9 cellular contexts compared by ENCODE assay signal in genomic region chr12:123431951-123432886, GRCh38. TPM values are rescaled to one million over a fixed set of nuclear protein-coding genes. Genes with fewer than 3 reads are reported as not detected.
A peak's percentile ranks its signal among the peaks of the same experiment; 100 is the strongest.
DNase-seq lines count a peak whose midpoint lies in the region; FAIRE-seq and TF ChIP-seq lines count a peak whose summit lies in the region.
"Had no signal": no experiment of that assay in that cellular context is flagged by ENCODE, and none has a peak within 500 bp of the region (broad histone marks: within the 10 kb centered on the region; RNA-seq: fewer than 3 reads in every experiment).

No MANE protein-coding gene starts in this region.

- TF ChIP-seq POLR2A in prostate gland (IDR thresholded peaks at IDR 0.05) (no peak), transverse colon (IDR thresholded peaks at IDR 0.05) (no peak)

- H3K27ac ChIP-seq in dorsolateral prefrontal cortex (peak overlapping the region in 28 of 59 donors; percentile 7 to 72 (median 45)), prostate gland (peak overlapping the region; percentile 4 to 43), transverse colon (peak overlapping the region in 2 of 4 donors; percentile 24 to 48)

- no peak for TF ChIP-seq EP300 in transverse colon (IDR thresholded peaks at IDR 0.05; ENCODE audit: low read depth)

- in situ Hi-C loops in transverse colon (cut with MboI; ENCODE audit: low pct_ligation_motif_present in 1 of 4, low pct_unique_long_range_greater_than_20kb in 1 of 4, low sequenced_read_pairs in 3 of 4), result no loop called here

- peak; percentile 80 for DNase-seq in GM12865 (ENCODE audit: low read depth)
- DNase-seq in SKM-1 (lab: John Stamatoyannopoulos, UW; ENCODE audit: unreplicated experiment), result peak; percentile 14
- no peak for DNase-seq in dorsolateral prefrontal cortex
- DNase-seq in prostate gland (ENCODE audit: low spot score), result no peak
- no peak for DNase-seq in AG20443 (ENCODE audit: low spot score)
- no peak for DNase-seq in urothelium cell line (ENCODE audit: low spot score)
- no peak for DNase-seq in hepatic stellate cell (ENCODE audit: low spot score)
- no peak for DNase-seq in transverse colon
- DNase-seq: islet precursor cell had no signal

- H3K4me3 ChIP-seq in GM12865 (ENCODE audit: low read depth, low read length), result peak overlapping the region; percentile 90
- H3K4me3 ChIP-seq in dorsolateral prefrontal cortex, result peak overlapping the region in 43 of 59 donors; percentile 2 to 92 (median 32)
- H3K4me3 ChIP-seq in prostate gland, result peak overlapping the region in 1 of 2 donors; percentile 12
- H3K4me3 ChIP-seq in transverse colon, result peak overlapping the region in 1 of 4 donors; percentile 18

- WGBS in prostate gland, result 63% methylated on average over 15 of the region's 15 CpGs
- WGBS in transverse colon (ENCODE audit: low coverage in 1 of 2), 2 donors, result 69 to 82% methylated on average over 7 to 15 of the region's 15 CpGs

- H3K4me1 ChIP-seq in prostate gland (replicated peaks) (peaks cover 6% of the 10 kb centered on the region), transverse colon (peaks cover 3 to 39% (median 13%) of the 10 kb centered on the region in 4 donors)

- no peak for FAIRE-seq in urothelium cell line (lab: Jason Lieb, UNC)

- H3K9me3 ChIP-seq in prostate gland (no peaks in the 10 kb centered on the region), transverse colon (no peaks in the 10 kb centered on the region)

- H3K36me3 ChIP-seq in prostate gland (no peaks in the 10 kb centered on the region), transverse colon (peaks cover 0 to 4% (median 0%) of the 10 kb centered on the region in 4 donors)

- TF ChIP-seq CTCF in GM12865 (IDR thresholded peaks at IDR 0.05; ENCODE audit: insufficient read depth, low read depth, low read length, missing control alignments) (no peak), dorsolateral prefrontal cortex (IDR thresholded peaks at IDR 0.05 in 54 of 56, conservative IDR thresholded peaks at IDR 0.05 in 2 of 56; ENCODE audit: low read depth in 1 of 56, partially characterized antibody in 56 of 56) (no peak), prostate gland (IDR thresholded peaks at IDR 0.05) (no peak), transverse colon (IDR thresholded peaks at IDR 0.05) (no peak)

- H3K27me3 ChIP-seq in dorsolateral prefrontal cortex, result no peaks in the 10 kb centered on the region
- H3K27me3 ChIP-seq in prostate gland (replicated peaks; ENCODE audit: insufficient read depth), result no peaks in the 10 kb centered on the region
- H3K27me3 ChIP-seq in transverse colon, result no peaks in the 10 kb centered on the region

- intact Hi-C loops in dorsolateral prefrontal cortex (cut with DNase I) (no loop called here), prostate gland (cut with DNase I) (loop anchor here (5.0 kb wide), 1 partner anchor 35 kb away; no protein-coding TSS in a partner anchor), transverse colon (cut with DNase I; ENCODE audit: low total_unique reads) (no loop called here)

RNA-seq across cellular contexts. Expression of gene RILPL2, which starts 4.3 kb away (rescaled TPM):
- total RNA-seq in dorsolateral prefrontal cortex (1 to 10 TPM; 2.1 to 6.7 (median 3.9) TPM), prostate gland (1 to 10 TPM; 8.3 to 8.6 TPM), transverse colon (1 to 10 TPM in 3 of 4 donors, under 1 TPM in 1; 0.60 to 2.7 (median 1.4) TPM)

RNA-seq across cellular contexts. Expression of gene SNRNP35, which starts 25.7 kb away (rescaled TPM):
- total RNA-seq in dorsolateral prefrontal cortex (10 to 100 TPM; 18.2 to 41.5 (median 27.9) TPM), prostate gland (10 to 100 TPM; 16.6 to 22.6 TPM), transverse colon (10 to 100 TPM in 3 of 4 donors, 1 to 10 TPM in 1; 8.6 to 30.0 (median 25.7) TPM)

RNA-seq across cellular contexts. Expression of gene KMT5A, which starts 48.3 kb away (rescaled TPM):
- 10 to 100 TPM; 23.6 to 63.9 (median 38.0) TPM for total RNA-seq in dorsolateral prefrontal cortex
- 10 to 100 TPM; 47.3 to 61.9 TPM for total RNA-seq in prostate gland
- total RNA-seq in transverse colon, result 10 to 100 TPM; 32.9 to 43.8 (median 34.4) TPM

Comparison
In these comparisons a context has a peak if more than half of its experiments do, and no peak if none do; other contexts are left out.
1. DNase-seq: peak in GM12865 (single experiment) and SKM-1 (single experiment); none in dorsolateral prefrontal cortex (0 of 10), prostate gland (single experiment), AG20443 (single experiment), urothelium cell line (single experiment), hepatic stellate cell (single experiment) and transverse colon (single experiment).